12 cellular contexts compared by ENCODE assay signal in the genomic region with DNA sequence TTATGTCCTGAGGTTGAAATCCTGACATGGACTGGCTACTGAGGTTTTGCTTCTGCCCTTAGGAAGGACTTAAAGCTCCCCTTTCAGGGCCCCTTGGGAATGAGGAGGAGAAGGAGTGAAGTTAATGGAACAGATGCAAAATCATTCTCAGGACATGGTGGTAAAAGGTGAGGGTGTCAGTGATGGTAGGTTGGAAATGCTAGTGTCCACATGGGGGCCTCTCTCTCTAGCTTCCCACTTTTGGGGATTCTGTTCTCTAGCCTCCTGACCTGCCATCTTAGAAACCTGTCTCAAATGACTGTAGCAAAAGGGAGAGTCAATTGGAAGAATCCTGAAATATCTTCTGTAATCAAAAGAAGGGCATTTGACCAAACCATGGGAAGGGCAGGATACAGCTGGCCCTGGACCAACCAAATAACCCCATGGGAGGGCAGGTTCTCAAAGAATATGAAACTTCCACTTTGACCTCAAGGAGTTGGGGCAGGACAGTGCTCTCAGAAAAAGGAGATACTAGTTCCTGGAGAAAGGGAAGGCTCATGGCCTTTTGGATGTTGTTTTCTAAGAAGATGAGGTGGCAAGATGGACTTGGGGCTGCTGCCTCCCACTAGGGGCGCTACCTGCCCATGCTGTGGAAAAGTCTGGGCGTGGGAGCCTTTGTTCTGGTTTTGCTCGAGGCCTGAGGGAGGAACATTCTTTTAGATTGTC. TPM values are rescaled to one million over a fixed set of nuclear protein-coding genes. Genes with fewer than 3 reads are reported as not detected.
DNase-seq lines count a peak whose midpoint lies in the region; ATAC-seq, FAIRE-seq and TF ChIP-seq lines count a peak whose summit lies in the region.
"Had no signal": no experiment of that assay in that cellular context is flagged by ENCODE, and none has a peak within 500 bp of the region (broad histone marks: within the 10 kb centered on the region; RNA-seq: fewer than 3 reads in every experiment).

No MANE protein-coding gene starts in this region.

- peaks cover 4% of the 10 kb centered on the region for H3K4me1 Mint-ChIP-seq in activated CD4-positive, alpha-beta T cell treated with anti-CD3 and anti-CD28 coated beads for 36 hours
- H3K4me1 Mint-ChIP-seq: central memory CD8-positive, alpha-beta T cell had no signal

- POLR2A ChIA-PET in activated CD4-positive, alpha-beta T cell treated with anti-CD3 and anti-CD28 coated beads for 36 hours (lab: Charles Lee): no interaction called here
- POLR2A ChIA-PET in PC-3 (lab: Charles Lee; ENCODE audit: unreplicated experiment): no interaction called here

- H3K27me3 Mint-ChIP-seq in activated CD4-positive, alpha-beta T cell treated with anti-CD3 and anti-CD28 coated beads for 36 hours: no peaks in the 10 kb centered on the region
- H3K27me3 Mint-ChIP-seq: central memory CD8-positive, alpha-beta T cell; stimulated activated naive CD8-positive, alpha-beta T cell treated with anti-CD3 and anti-CD28 coated beads, Interleukin-15, Interleukin-2, amounts not matched to agents 100 ng/mL and 50 ng/mL, for 24 hours had no signal

- H3K27me3 ChIP-seq in PC-3 (ENCODE audit: low read length) (no peaks in the 10 kb centered on the region), bronchial epithelial cell (ENCODE audit: control insufficient read depth, insufficient read depth, low read length) (no peaks in the 10 kb centered on the region)
- H3K27me3 ChIP-seq: BLaER1 had no signal

- BruUV-seq in PC-3 (replicated peaks; lab: Mats Ljungman, UMichigan): no TSS peak

- no peaks in the 10 kb centered on the region for H3K9me3 Mint-ChIP-seq in activated CD4-positive, alpha-beta T cell treated with anti-CD3 and anti-CD28 coated beads for 36 hours (ENCODE audit: low read depth)
- H3K9me3 Mint-ChIP-seq: central memory CD8-positive, alpha-beta T cell; stimulated activated naive CD8-positive, alpha-beta T cell treated with anti-CD3 and anti-CD28 coated beads, Interleukin-15, Interleukin-2, amounts not matched to agents 100 ng/mL and 50 ng/mL, for 24 hours had no signal

- H3K27ac ChIP-seq in PC-3 (ENCODE audit: low read length): no peak overlapping the region
- H3K27ac ChIP-seq: BLaER1 had no signal

- peak; percentile 49 for ATAC-seq in activated CD4-positive, alpha-beta T cell treated with anti-CD3 and anti-CD28 coated beads for 36 hours
- ATAC-seq in PC-3: no peak; the same call in 1 of the 2 replicates
- ATAC-seq in GM19463 (IDR thresholded peaks at IDR 0.05; ENCODE audit: unreplicated experiment): no peak
- ATAC-seq in HG03108 (IDR thresholded peaks at IDR 0.05; ENCODE audit: unreplicated experiment): no peak

- no peaks in the 10 kb centered on the region for H3K4me1 ChIP-seq in PC-3 (ENCODE audit: insufficient read depth, low read length)
- H3K4me1 ChIP-seq: BLaER1 had no signal

- no peak overlapping the region for H3K4me2 ChIP-seq in PC-3 (ENCODE audit: low read length)
- H3K4me2 ChIP-seq: BLaER1 had no signal

- H3K36me3 Mint-ChIP-seq in activated CD4-positive, alpha-beta T cell treated with anti-CD3 and anti-CD28 coated beads for 36 hours (ENCODE audit: low read depth): no peaks in the 10 kb centered on the region

- no peaks in the 10 kb centered on the region for H3K9me3 ChIP-seq in PC-3 (ENCODE audit: low read length)
- H3K9me3 ChIP-seq: BLaER1 had no signal

- no peak overlapping the region for H2AFZ ChIP-seq in PC-3 (ENCODE audit: low read length)

- H3K36me3 ChIP-seq in PC-3 (ENCODE audit: low read depth, low read length) (no peaks in the 10 kb centered on the region), bronchial epithelial cell (ENCODE audit: control insufficient read depth, insufficient read depth, low read length) (no peaks in the 10 kb centered on the region)
- H3K36me3 ChIP-seq: BLaER1 had no signal

- no peak for FAIRE-seq in bronchial epithelial cell (lab: Jason Lieb, UNC)
- FAIRE-seq: RCC 7860 had no signal

- TF ChIP-seq CTCF in PC-3 (conservative IDR thresholded peaks at IDR 0.05; ENCODE audit: low read depth, low read length): peak; percentile 59
- peak; percentile 42 for TF ChIP-seq CTCF in bronchial epithelial cell (IDR thresholded peaks at IDR 0.05; ENCODE audit: insufficient read depth, low read length, severe bottlenecking)

- peak; percentile 61 for DNase-seq in activated CD4-positive, alpha-beta T cell treated with anti-CD3 and anti-CD28 coated beads for 36 hours
- DNase-seq in activated CD4-positive, alpha-beta T cell treated with anti-CD3 and anti-CD28 coated beads for 1 hour: no peak
- DNase-seq in PC-3: peak; percentile 23
- peak; percentile 15 for DNase-seq in bronchial epithelial cell (ENCODE audit: low read depth)
- peak; percentile 15 for DNase-seq in stimulated activated CD4-positive, alpha-beta T cell treated with anti-CD3 and anti-CD28 coated beads, Interleukin-4, amount 100 ng/mL, for 1 hour
- DNase-seq in GM19240 (ENCODE audit: insufficient read length, low spot score): no peak

- H3K9ac ChIP-seq in PC-3 (ENCODE audit: low read length): no peak overlapping the region
- H3K9ac ChIP-seq: BLaER1 had no signal

- H4K20me1 ChIP-seq in PC-3 (ENCODE audit: low read length): no peaks in the 10 kb centered on the region
- H4K20me1 ChIP-seq: BLaER1 had no signal

- H3K4me3 ChIP-seq in PC-3 (ENCODE audit: low read length) (no peak overlapping the region), bronchial epithelial cell (ENCODE audit: low read depth, low read length) (no peak overlapping the region)
- H3K4me3 ChIP-seq: BLaER1 had no signal

- intact Hi-C loops in activated CD4-positive, alpha-beta T cell treated with anti-CD3 and anti-CD28 coated beads for 36 hours (cut with DNase I, micrococcal nuclease): no loop called here
- intact Hi-C loops in PC-3 (cut with micrococcal nuclease): no loop called here

- no peak overlapping the region for H3K4me3 Mint-ChIP-seq in activated CD4-positive, alpha-beta T cell treated with anti-CD3 and anti-CD28 coated beads for 36 hours
- H3K4me3 Mint-ChIP-seq: central memory CD8-positive, alpha-beta T cell; stimulated activated naive CD8-positive, alpha-beta T cell treated with anti-CD3 and anti-CD28 coated beads, Interleukin-15, Interleukin-2, amounts not matched to agents 100 ng/mL and 50 ng/mL, for 24 hours had no signal

- CTCF ChIA-PET in activated CD4-positive, alpha-beta T cell treated with anti-CD3 and anti-CD28 coated beads for 36 hours (lab: Charles Lee): interaction anchor here (0.6 to 2.4 kb wide), 9 partner anchors 14 to 603 kb away, joined by 3 to 11 read pairs (median 3); partner anchors contain the start of gene ERMP1
- CTCF ChIA-PET in PC-3 (lab: Charles Lee): no interaction called here

- peak overlapping the region; percentile 25 for H3K27ac Mint-ChIP-seq in activated CD4-positive, alpha-beta T cell treated with anti-CD3 and anti-CD28 coated beads for 36 hours
- H3K27ac Mint-ChIP-seq: stimulated activated naive CD8-positive, alpha-beta T cell treated with anti-CD3 and anti-CD28 coated beads, Interleukin-15, Interleukin-2, amounts not matched to agents 100 ng/mL and 50 ng/mL, for 24 hours had no signal

- no peaks in the 10 kb centered on the region for H3K79me2 ChIP-seq in PC-3 (ENCODE audit: low read length)

- H3K9me2 ChIP-seq in PC-3 (replicated peaks; ENCODE audit: low read length): no peaks in the 10 kb centered on the region

- no peaks in the 10 kb centered on the region for H3F3A ChIP-seq in PC-3 (ENCODE audit: low read length, unreplicated experiment)

RNA-seq across cellular contexts. Expression of gene MLANA, which starts 21.2 kb away (rescaled TPM):
- total RNA-seq in activated CD4-positive, alpha-beta T cell treated with anti-CD3 and anti-CD28 coated beads for 36 hours: not detected
- total RNA-seq in PC-3 (2014; rRNA removed) (not detected in 2 replicates), bronchial epithelial cell (not detected in 2 replicates)

RNA-seq across cellular contexts. Expression of gene ERMP1, which starts 36.5 kb away (rescaled TPM):
- 10 to 100 TPM; 13.3 to 13.9 TPM for total RNA-seq in activated CD4-positive, alpha-beta T cell treated with anti-CD3 and anti-CD28 coated beads for 36 hours
- total RNA-seq in PC-3 (2014; rRNA removed) (17.8 and 19.2 TPM in 2 replicates), bronchial epithelial cell (52.9 and 79.9 TPM in 2 replicates)

Comparison
In these comparisons a context has a peak if more than half of its experiments do, and no peak if none do; other contexts are left out.
1. DNase-seq: peak in activated CD4-positive, alpha-beta T cell treated with anti-CD3 and anti-CD28 coated beads for 36 hours (single experiment), PC-3 (single experiment), bronchial epithelial cell (single experiment) and stimulated activated CD4-positive, alpha-beta T cell treated with anti-CD3 and anti-CD28 coated beads, Interleukin-4, amount 100 ng/mL, for 1 hour (single experiment); none in activated CD4-positive, alpha-beta T cell treated with anti-CD3 and anti-CD28 coated beads for 1 hour (single experiment) and GM19240 (single experiment).